Comparison of ENCODE assay signal across 19 cellular contexts in the genomic region with DNA sequence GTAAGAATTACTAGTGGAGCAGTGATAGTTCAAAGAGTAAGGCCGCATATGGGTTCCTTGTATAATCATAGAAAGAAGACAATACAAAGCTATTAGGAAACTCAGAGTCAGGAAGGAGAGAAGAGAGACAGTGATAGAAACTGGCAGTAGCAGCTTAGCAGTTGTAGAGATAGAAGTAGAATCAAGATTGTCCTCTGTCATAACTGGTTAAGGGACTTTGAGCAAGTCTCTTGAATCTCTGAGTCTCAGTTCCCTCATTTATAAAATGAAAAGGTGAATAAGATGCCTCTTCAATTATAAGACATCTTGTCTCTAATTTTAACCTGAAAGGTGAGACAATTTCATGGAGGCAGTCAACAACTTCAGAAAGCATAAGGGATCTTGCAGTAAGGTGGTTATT. TPM values are rescaled to one million over a fixed set of nuclear protein-coding genes. Genes with fewer than 3 reads are reported as not detected.
DNase-seq lines count a peak whose midpoint lies in the region; ATAC-seq, FAIRE-seq and TF ChIP-seq lines count a peak whose summit lies in the region.
"Had no signal": no experiment of that assay in that cellular context is flagged by ENCODE, and none has a peak within 500 bp of the region (broad histone marks: within the 10 kb centered on the region; RNA-seq: fewer than 3 reads in every experiment).

No MANE protein-coding gene starts in this region.

- peak overlapping the region; percentile 75 for H3K27ac Mint-ChIP-seq in stimulated activated memory B cell treated with anti-CD40 and anti-IgM and Interleukin-4, amounts not matched to agents 10 μg/mL and 1 μg/mL and 100 μg/mL, for 72 hours
- H3K27ac Mint-ChIP-seq: CD4-positive, alpha-beta memory T cell; H9 had no signal

- POLR2A ChIA-PET in IMR-90 (lab: Charles Lee; ENCODE audit: unreplicated experiment) = no interaction called here
- POLR2A ChIA-PET in OCI-LY7 (lab: Charles Lee) = interaction anchor here (0.6 to 1.8 kb wide), 5 partner anchors 9 to 173 kb away, joined by 3 to 12 read pairs (median 4); no protein-coding TSS in a partner anchor

- no peak overlapping the region for H2AK9ac ChIP-seq in IMR-90 (replicated peaks; ENCODE audit: low read depth, low read length, poor library complexity)

- no peak overlapping the region for H2AFZ ChIP-seq in IMR-90 (replicated peaks; ENCODE audit: low read length, poor library complexity)
- H2AFZ ChIP-seq in OCI-LY7 (ENCODE audit: low read length) = peak overlapping the region; percentile 53; the same call in 1 of the 2 replicates

- H3K4ac ChIP-seq in IMR-90 (ENCODE audit: low read depth, low read length) = no peak overlapping the region

- dilution Hi-C loops in IMR-90 (cut with HindIII; ENCODE audit: low sequenced_read_pairs, unreplicated experiment) = no loop called here

- in situ Hi-C loops in IMR-90 (cut with MboI; ENCODE audit: low sequenced_read_pairs) (no loop called here), gastrocnemius medialis (cut with MboI; ENCODE audit: low sequenced_read_pairs in 4 of 4) (no loop called here)

- H2BK15ac ChIP-seq in IMR-90 (ENCODE audit: low read depth, low read length) = no peak overlapping the region

- H3K18ac ChIP-seq in IMR-90 (ENCODE audit: low read depth, low read length) = no peak overlapping the region

- H4K91ac ChIP-seq in IMR-90 (ENCODE audit: insufficient read depth, low read depth, low read length) = no peak overlapping the region

- H2BK120ac ChIP-seq in IMR-90 (ENCODE audit: low read depth, low read length) = no peak overlapping the region

- H3K4me3 ChIP-seq in DOHH2 (ENCODE audit: low read length) (no peak overlapping the region), IMR-90 (ENCODE audit: insufficient read depth, low read depth, low read length) (no peak overlapping the region), OCI-LY7 (ENCODE audit: low read depth, low read length, poor library complexity, severe bottlenecking) (no peak overlapping the region), mucosa of descending colon (no peak overlapping the region), gastrocnemius medialis (no peak overlapping the region)
- H3K4me3 ChIP-seq: GM12878 had no signal

- H3K9me2 ChIP-seq in DOHH2 (replicated peaks; ENCODE audit: control insufficient read depth, low read length) (no peaks in the 10 kb centered on the region), OCI-LY7 (ENCODE audit: insufficient read depth, low read length) (no peaks in the 10 kb centered on the region)

- TF ChIP-seq POLR2A in IMR-90 (IDR thresholded peaks at IDR 0.05; ENCODE audit: low read depth, low read length) (no peak), gastrocnemius medialis (IDR thresholded peaks at IDR 0.05) (no peak)

- ATAC-seq in IMR-90 (ENCODE audit: low read depth) (no peak), mucosa of descending colon (no peak), gastrocnemius medialis (no peak)
- no peak for ATAC-seq in stimulated activated memory B cell treated with anti-CD40 and anti-IgM and Interleukin-4, amounts not matched to agents 10 μg/mL and 1 μg/mL and 100 μg/mL, for 72 hours
- ATAC-seq: GM12878 had no signal

- DNase-seq in IMR-90 (no peak), OCI-LY7 (ENCODE audit: low spot score) (peak; percentile 27), posterior vena cava (ENCODE audit: low spot score) (no peak), mucosa of descending colon (no peak), frontal cortex (ENCODE audit: low spot score in 2 of 2) (no peak), gastrocnemius medialis (no peak)
- DNase-seq: ACHN; CD4-positive, alpha-beta memory T cell; DMS79 treated with DMSO at 0.1 percent for 48 hours; EL; H9; KBM-7 had no signal

- BruUV-seq in IMR-90 (replicated peaks; lab: Mats Ljungman, UMichigan) (no TSS peak), OCI-LY7 (replicated peaks; lab: Mats Ljungman, UMichigan) (no TSS peak)

- intact Hi-C loops in IMR-90 (cut with micrococcal nuclease) (no loop called here), OCI-LY7 (cut with micrococcal nuclease; ENCODE audit: unreplicated experiment) (no loop called here), posterior vena cava (cut with DNase I) (no loop called here), mucosa of descending colon (cut with DNase I, micrococcal nuclease) (no loop called here), gastrocnemius medialis (cut with DNase I; ENCODE audit: low total_unique reads) (no loop called here)

- H3K9ac ChIP-seq in IMR-90 (ENCODE audit: low read depth, low read length) = no peak overlapping the region

- CTCF ChIA-PET in IMR-90 (lab: Yijun Ruan, JAX) = no interaction called here
- CTCF ChIA-PET in OCI-LY7 (lab: Charles Lee; ENCODE audit: unreplicated experiment) = no interaction called here

- no peaks in the 10 kb centered on the region for H3K36me3 Mint-ChIP-seq in stimulated activated memory B cell treated with anti-CD40 and anti-IgM and Interleukin-4, amounts not matched to agents 10 μg/mL and 1 μg/mL and 100 μg/mL, for 72 hours
- H3K36me3 Mint-ChIP-seq: CD4-positive, alpha-beta memory T cell had no signal

- H3K9me3 ChIP-seq in DOHH2 (ENCODE audit: control insufficient read depth, insufficient read depth, low read length) (no peaks in the 10 kb centered on the region), IMR-90 (ENCODE audit: control insufficient read depth, insufficient read depth, low read length) (no peaks in the 10 kb centered on the region), OCI-LY7 (ENCODE audit: low read length) (no peaks in the 10 kb centered on the region), mucosa of descending colon (no peaks in the 10 kb centered on the region), gastrocnemius medialis (no peaks in the 10 kb centered on the region)

- no peak overlapping the region for H2AK5ac ChIP-seq in IMR-90 (ENCODE audit: low read depth, low read length)

- no peaks in the 10 kb centered on the region for H3K79me1 ChIP-seq in IMR-90 (ENCODE audit: low read depth in 1 of 2, low read length in 2 of 2)

- no peak for TF ChIP-seq RAD21 in IMR-90 (IDR thresholded peaks at IDR 0.05; ENCODE audit: low read length)

- peaks cover 22% of the 10 kb centered on the region for H3K4me1 ChIP-seq in DOHH2 (ENCODE audit: control insufficient read depth, low read length)
- H3K4me1 ChIP-seq in IMR-90 (ENCODE audit: control insufficient read depth, insufficient read depth, low read length) = peaks cover 5% of the 10 kb centered on the region
- H3K4me1 ChIP-seq in OCI-LY7 (ENCODE audit: insufficient read depth, low read length, poor library complexity, severe bottlenecking) = peaks cover 24% of the 10 kb centered on the region
- no peaks in the 10 kb centered on the region for H3K4me1 ChIP-seq in mucosa of descending colon (ENCODE audit: low read depth)
- no peaks in the 10 kb centered on the region for H3K4me1 ChIP-seq in gastrocnemius medialis

- no peak overlapping the region for H4K8ac ChIP-seq in IMR-90 (ENCODE audit: low read depth in 2 of 2, low read length in 2 of 2)

- H3K27me3 Mint-ChIP-seq in stimulated activated memory B cell treated with anti-CD40 and anti-IgM and Interleukin-4, amounts not matched to agents 10 μg/mL and 1 μg/mL and 100 μg/mL, for 72 hours = no peaks in the 10 kb centered on the region

- no peaks in the 10 kb centered on the region for H3K9me3 Mint-ChIP-seq in stimulated activated memory B cell treated with anti-CD40 and anti-IgM and Interleukin-4, amounts not matched to agents 10 μg/mL and 1 μg/mL and 100 μg/mL, for 72 hours
- H3K9me3 Mint-ChIP-seq: H9 had no signal

- no peak overlapping the region for H3K23ac ChIP-seq in IMR-90 (ENCODE audit: low read depth, low read length)

- H3K36me3 ChIP-seq in DOHH2 (ENCODE audit: control insufficient read depth, low read length) = no peaks in the 10 kb centered on the region
- H3K36me3 ChIP-seq in IMR-90 (ENCODE audit: control insufficient read depth, insufficient read depth, low read length) = no peaks in the 10 kb centered on the region
- H3K36me3 ChIP-seq in OCI-LY7 (ENCODE audit: insufficient read depth, low read length) = no peaks in the 10 kb centered on the region
- H3K36me3 ChIP-seq in mucosa of descending colon (ENCODE audit: low read depth) = no peaks in the 10 kb centered on the region
- no peaks in the 10 kb centered on the region for H3K36me3 ChIP-seq in gastrocnemius medialis

- peak overlapping the region; percentile 6; the same call in 1 of the 2 replicates for H3K56ac ChIP-seq in IMR-90 (ENCODE audit: extremely low read depth, insufficient read depth, low read length)

- no peak overlapping the region for H2BK20ac ChIP-seq in IMR-90 (ENCODE audit: low read depth, low read length)

- H3K4me3 Mint-ChIP-seq in stimulated activated memory B cell treated with anti-CD40 and anti-IgM and Interleukin-4, amounts not matched to agents 10 μg/mL and 1 μg/mL and 100 μg/mL, for 72 hours = no peak overlapping the region
- H3K4me3 Mint-ChIP-seq: CD4-positive, alpha-beta memory T cell; H9 had no signal

- H3K4me2 ChIP-seq in DOHH2 (ENCODE audit: low read length) (0 out of 2 replicates have a peak overlapping the region, but pooled peaks have one; percentile 2), IMR-90 (ENCODE audit: low read depth, low read length) (no peak overlapping the region), OCI-LY7 (ENCODE audit: low read length) (peak overlapping the region; percentile 11; the same call in 1 of the 2 replicates)

- peaks cover 36% of the 10 kb centered on the region for H3K4me1 Mint-ChIP-seq in stimulated activated memory B cell treated with anti-CD40 and anti-IgM and Interleukin-4, amounts not matched to agents 10 μg/mL and 1 μg/mL and 100 μg/mL, for 72 hours
- H3K4me1 Mint-ChIP-seq: CD4-positive, alpha-beta memory T cell had no signal

- H3K27ac ChIP-seq in DOHH2 (ENCODE audit: low read depth, low read length) (no peak overlapping the region), IMR-90 (ENCODE audit: insufficient read depth, low read length) (no peak overlapping the region), OCI-LY7 (ENCODE audit: low read depth, low read length, poor library complexity, severe bottlenecking) (no peak overlapping the region), gastrocnemius medialis (no peak overlapping the region)
- H3K27ac ChIP-seq: C4-2B, HL-60 had no signal

- TF ChIP-seq CTCF in DOHH2 (IDR thresholded peaks at IDR 0.05; ENCODE audit: low read depth, low read length, poor library complexity, severe bottlenecking) (no peak), IMR-90 (conservative IDR thresholded peaks at IDR 0.05; ENCODE audit: low read depth, low read length) (no peak), OCI-LY7 (conservative IDR thresholded peaks at IDR 0.05; ENCODE audit: low read length) (no peak), mucosa of descending colon (IDR thresholded peaks at IDR 0.05) (no peak), gastrocnemius medialis (IDR thresholded peaks at IDR 0.05 in 4 of 5, conservative IDR thresholded peaks at IDR 0.05 in 1 of 5) (no peak)

- peak overlapping the region; percentile 11; the same call in 1 of the 2 replicates for H4K5ac ChIP-seq in IMR-90 (ENCODE audit: low read depth, low read length)

- H2BK5ac ChIP-seq in IMR-90 (ENCODE audit: low read depth, low read length, poor library complexity, severe bottlenecking) = no peak overlapping the region

- no peaks in the 10 kb centered on the region for H3K79me2 ChIP-seq in DOHH2 (ENCODE audit: control insufficient read depth, low read length)
- H3K79me2 ChIP-seq in OCI-LY7 (ENCODE audit: insufficient read depth, low read depth, low read length) = peaks cover 2% of the 10 kb centered on the region; the same call in 1 of the 2 replicates

- WGBS in IMR-90 (ENCODE audit: extremely low coverage in 2 of 2, insufficient read length in 1 of 2), 2 experiments = 100% methylated on average over 1 of the region's 1 CpG; no CpG with 5 or more reads in 1 of the 2 experiments

- H4K20me1 ChIP-seq in DOHH2 (ENCODE audit: control insufficient read depth, insufficient read depth, low read depth, low read length) (no peaks in the 10 kb centered on the region), IMR-90 (ENCODE audit: insufficient read depth, low read length) (no peaks in the 10 kb centered on the region), OCI-LY7 (ENCODE audit: insufficient read depth, low read length) (no peaks in the 10 kb centered on the region)

- H3F3A ChIP-seq in DOHH2 (ENCODE audit: control insufficient read depth, insufficient read depth) = peaks cover 5% of the 10 kb centered on the region; the same call in 1 of the 2 replicates

- H3K14ac ChIP-seq in IMR-90 (replicated peaks; ENCODE audit: low read depth, low read length) = no peak overlapping the region

- H3K27me3 ChIP-seq in DOHH2 (ENCODE audit: control insufficient read depth, low read length) = no peaks in the 10 kb centered on the region
- H3K27me3 ChIP-seq in IMR-90 (ENCODE audit: control insufficient read depth, insufficient read depth, low read length) = no peaks in the 10 kb centered on the region
- H3K27me3 ChIP-seq in gastrocnemius medialis = no peaks in the 10 kb centered on the region

- no peak for FAIRE-seq in frontal cortex (lab: Jason Lieb, UNC)
- FAIRE-seq: A204.1, GM12878, H1 had no signal

- H3K9me1 ChIP-seq in IMR-90 (ENCODE audit: insufficient read depth, low read length) = no peaks in the 10 kb centered on the region

RNA-seq across cellular contexts. Expression of a gene that starts 6.5 kb away (rescaled TPM):
- total RNA-seq in IMR-90 (2012; rRNA removed) = 97.8 and 148 TPM in 2 replicates
- polyA plus RNA-seq in IMR-90 (2012; rRNA removed) = 9.7 and 13.8 TPM in 2 replicates
- 3.7 and 5.6 TPM in 2 replicates for polyA plus RNA-seq in IMR-90 (2012; cell fraction: cytosol; rRNA removed)
- 5.6 and 27.7 TPM in 2 replicates for polyA plus RNA-seq in IMR-90 (2012; cell fraction: nucleus; rRNA removed; ENCODE audit: low replicate concordance)
- 74.8 and 102 TPM in 2 replicates for total RNA-seq in OCI-LY7 (2014; rRNA removed; shearing (Covaris generic))
- total RNA-seq in OCI-LY7 (2022) = 91.6 and 94.5 TPM in 2 replicates
- total RNA-seq in posterior vena cava = 1 to 10 TPM; 7.4 to 7.9 TPM
- 10 to 100 TPM; 25.9 to 49.9 (median 36.4) TPM for total RNA-seq in mucosa of descending colon
- total RNA-seq in frontal cortex = 64.8 TPM
- total RNA-seq in gastrocnemius medialis = 1 to 10 TPM; 1.1 to 6.5 (median 2.5) TPM
